ENCODE assay signal across 27 cellular contexts in the genomic region with DNA sequence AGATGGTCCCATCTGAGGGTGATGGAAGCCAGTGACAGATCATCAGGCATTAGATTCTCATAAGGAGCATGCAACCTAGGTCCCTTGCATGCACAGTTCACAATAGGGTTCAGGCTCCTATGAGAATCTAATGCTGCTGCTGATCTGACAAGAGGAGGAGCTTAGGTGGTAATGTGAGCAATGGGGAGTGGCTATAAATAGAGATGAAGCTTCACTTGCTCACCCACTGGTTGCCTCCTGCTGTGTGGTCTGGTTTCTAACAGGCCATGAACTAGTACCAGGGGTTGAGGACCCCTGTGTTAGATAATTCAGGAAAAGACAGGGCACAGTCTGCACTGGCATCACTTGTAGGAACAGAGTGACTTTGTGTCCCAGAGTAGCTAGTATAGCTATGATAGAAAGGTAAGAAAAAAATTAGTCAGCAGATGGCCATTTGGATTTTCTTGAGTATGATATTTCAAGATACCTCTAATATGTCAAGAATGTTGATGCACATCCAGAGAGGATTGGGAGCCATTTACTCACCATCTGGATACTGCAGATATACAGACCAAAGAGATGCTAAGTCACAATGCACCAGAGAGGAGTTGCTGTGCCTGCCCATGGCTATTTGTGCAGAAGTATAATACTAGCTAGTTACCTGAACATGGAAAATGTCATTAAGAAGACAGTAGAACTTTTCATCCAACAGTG. TPM values are rescaled to one million over a fixed set of nuclear protein-coding genes. Genes with fewer than 3 reads are reported as not detected.
DNase-seq lines count a peak whose midpoint lies in the region; TF ChIP-seq lines count a peak whose summit lies in the region.
"Had no signal": no experiment of that assay in that cellular context is flagged by ENCODE, and none has a peak within 500 bp of the region (broad histone marks: within the 10 kb centered on the region; RNA-seq: fewer than 3 reads in every experiment).

No MANE protein-coding gene starts in this region.

- H3K9me2 ChIP-seq in Karpas-422 (replicated peaks; ENCODE audit: insufficient read depth, low read length): no peaks in the 10 kb centered on the region

- no peak overlapping the region for H2AFZ ChIP-seq in Karpas-422 (ENCODE audit: low read length)
- H2AFZ ChIP-seq: GM23338 had no signal

- no peak overlapping the region for H3K9ac ChIP-seq in Karpas-422 (ENCODE audit: low read length)
- H3K9ac ChIP-seq in adipocyte (ENCODE audit: low read length): no peak overlapping the region
- no peak overlapping the region for H3K9ac ChIP-seq in colonic mucosa (ENCODE audit: low read depth in 2 of 2, low read length in 2 of 2)

- no peaks in the 10 kb centered on the region for H3K36me3 ChIP-seq in Karpas-422 (ENCODE audit: insufficient read depth, low read length)
- H3K36me3 ChIP-seq in adipocyte (ENCODE audit: control insufficient read depth, insufficient read depth, low read length, severe bottlenecking): no peaks in the 10 kb centered on the region
- no peaks in the 10 kb centered on the region for H3K36me3 ChIP-seq in testis (ENCODE audit: low read depth, missing control alignments)
- no peaks in the 10 kb centered on the region for H3K36me3 ChIP-seq in colonic mucosa
- H3K36me3 ChIP-seq: gastrocnemius medialis, ovary had no signal

- TF ChIP-seq POLR2A in testis (IDR thresholded peaks at IDR 0.05): no peak

- H3K4me1 ChIP-seq in Karpas-422 (ENCODE audit: low read length) (peaks cover 11% of the 10 kb centered on the region), adipocyte (ENCODE audit: control insufficient read depth, insufficient read depth, low read length) (no peaks in the 10 kb centered on the region), testis (no peaks in the 10 kb centered on the region), colonic mucosa (no peaks in the 10 kb centered on the region)
- H3K4me1 ChIP-seq: body of pancreas, gastrocnemius medialis had no signal

- DNase-seq in EL (peak; percentile 18), Karpas-422 (peak; percentile 44), adipocyte (ENCODE audit: low read depth) (peak; percentile 7), iris pigment epithelial cell (ENCODE audit: low read depth) (peak; percentile 49), testis (no peak), SW480 (ENCODE audit: low spot score) (no peak), colonic mucosa (no peak)
- DNase-seq: activated CD4-positive, alpha-beta T cell treated with anti-CD3 and anti-CD28 coated beads, Interleukin-2, amount 10 ng/mL, durations not matched to agents 24 days and 14 days; activated naive CD8-positive, alpha-beta T cell treated with anti-CD3 and anti-CD28 coated beads, Interleukin-2, amount 50 U/mL, for 24 hours; activated T-cell treated with anti-CD3 and anti-CD28 coated beads, Interleukin-2, amount 50 U/mL, for 24 hours; body of pancreas; Calu3; effector CD8-positive, alpha-beta T cell; gastrocnemius medialis; mucosa of descending colon; NCI-H2081 treated with DMSO at 0.1 percent for 48 hours; ovary; Right ventricle myocardium superior; stimulated activated CD4-positive, alpha-beta T cell treated with anti-CD3 and anti-CD28 coated beads, Interleukin-1b, Interleukin-23, amount 100 ng/mL, for 48 hours; stimulated activated CD8-positive, alpha-beta memory T cell treated with anti-CD3 and anti-CD28 coated beads, Interleukin-4, amount 100 ng/mL, for 48 hours; trophoblast cell had no signal

- H3K4me3 ChIP-seq in Karpas-422 (ENCODE audit: low read length): no peak overlapping the region
- no peak overlapping the region for H3K4me3 ChIP-seq in adipocyte (ENCODE audit: low read length)
- H3K4me3 ChIP-seq in testis: no peak overlapping the region
- no peak overlapping the region for H3K4me3 ChIP-seq in colonic mucosa
- H3K4me3 ChIP-seq: body of pancreas, gastrocnemius medialis, GM23338, lung, mucosa of descending colon, ovary, smooth muscle cell had no signal

- H3K9me3 ChIP-seq in Karpas-422 (ENCODE audit: low read length) (no peaks in the 10 kb centered on the region), adipocyte (ENCODE audit: control insufficient read depth, low read length) (no peaks in the 10 kb centered on the region), testis (no peaks in the 10 kb centered on the region), colonic mucosa (no peaks in the 10 kb centered on the region)
- H3K9me3 ChIP-seq: body of pancreas, gastrocnemius medialis, mucosa of descending colon, ovary had no signal

- intact Hi-C loops in testis (cut with DNase I; ENCODE audit: low total_unique reads): no loop called here
- intact Hi-C loops in colonic mucosa (cut with DNase I): no loop called here

- H3K4me2 ChIP-seq in Karpas-422 (ENCODE audit: low read depth, low read length, poor library complexity, severe bottlenecking): no peak overlapping the region
- H3K4me2 ChIP-seq: GM23338, smooth muscle cell had no signal

- H3K79me2 ChIP-seq in Karpas-422 (ENCODE audit: low read length): no peaks in the 10 kb centered on the region

- no peak for TF ChIP-seq CTCF in testis (IDR thresholded peaks at IDR 0.05)
- TF ChIP-seq CTCF in colonic mucosa (IDR thresholded peaks at IDR 0.05): no peak

- no peaks in the 10 kb centered on the region for H4K20me1 ChIP-seq in Karpas-422 (ENCODE audit: insufficient read depth, low read depth, low read length)

- no peaks in the 10 kb centered on the region for H3K27me3 ChIP-seq in Karpas-422 (ENCODE audit: low read length)
- no peaks in the 10 kb centered on the region for H3K27me3 ChIP-seq in adipocyte (replicated peaks; ENCODE audit: control insufficient read depth, insufficient read depth, low read length)
- no peaks in the 10 kb centered on the region for H3K27me3 ChIP-seq in testis
- no peaks in the 10 kb centered on the region for H3K27me3 ChIP-seq in colonic mucosa
- H3K27me3 ChIP-seq: body of pancreas, gastrocnemius medialis, ovary had no signal

- H3K27ac ChIP-seq in Karpas-422 (ENCODE audit: low read length): no peak overlapping the region
- no peak overlapping the region for H3K27ac ChIP-seq in testis
- H3K27ac ChIP-seq in colonic mucosa: no peak overlapping the region
- H3K27ac ChIP-seq: body of pancreas, gastrocnemius medialis, ovary, VCaP had no signal

RNA-seq across cellular contexts. Expression of a gene that starts 53.6 kb away (rescaled TPM):
- total RNA-seq in Karpas-422 (2014; rRNA removed; shearing (Covaris generic); ENCODE audit: low replicate concordance): 0.14 TPM in 1 of 2 replicates, not detected in the other
- total RNA-seq in testis (10 to 100 TPM in 1 of 2 donors, 1 to 10 TPM in 1; 9.4 to 24.6 TPM), colonic mucosa (1 to 10 TPM in 1 of 2 donors, under 1 TPM in 1; 0.64 to 1.6 TPM)
- 49.7 TPM for polyA plus RNA-seq in testis (ENCODE audit: insufficient read depth, low read depth, low replicate concordance)
- total RNA-seq: activated CD8-positive, alpha-beta memory T cell treated with anti-CD3 and anti-CD28 coated beads for 36 hours; GM23338; smooth muscle cell had no signal
- polyA plus RNA-seq: CD14-positive monocyte, GM23338, smooth muscle cell had no signal

Comparison
In these comparisons a context has a peak if more than half of its experiments do, and no peak if none do; other contexts are left out.
1. DNase-seq: peak in EL (single experiment), Karpas-422 (single experiment), adipocyte (single experiment) and iris pigment epithelial cell (single experiment); none in testis (single experiment), SW480 (single experiment) and colonic mucosa (single experiment).